8 cellular contexts compared by ENCODE assay signal in genomic region chr2:144516417-144516980, GRCh38. TPM values are rescaled to one million over a fixed set of nuclear protein-coding genes. Genes with fewer than 3 reads are reported as not detected.
DNase-seq lines count a peak whose midpoint lies in the region; TF ChIP-seq lines count a peak whose summit lies in the region.

No MANE protein-coding gene starts in this region.

- H3K4me1 ChIP-seq in muscle layer of duodenum (ENCODE audit: control insufficient read depth in 1 of 2, insufficient read depth in 2 of 2, low read length in 2 of 2) = peaks cover 7 to 19% of the 10 kb centered on the region in 2 donors

- TF ChIP-seq CTCF in GM12865 (IDR thresholded peaks at IDR 0.05; ENCODE audit: insufficient read depth, low read depth, low read length, missing control alignments) = no peak
- TF ChIP-seq CTCF in dorsolateral prefrontal cortex (IDR thresholded peaks at IDR 0.05 in 54 of 56, conservative IDR thresholded peaks at IDR 0.05 in 2 of 56; ENCODE audit: low read depth in 1 of 56, partially characterized antibody in 56 of 56) = no peak

- intact Hi-C loops in dorsolateral prefrontal cortex (cut with DNase I) = loop anchor here (2.0 to 5.0 kb wide), 3 partner anchors 62 to 579 kb away; a partner anchor contains a TSS

- no peaks in the 10 kb centered on the region for H3K9me3 ChIP-seq in muscle layer of duodenum (ENCODE audit: control insufficient read depth in 1 of 2, low read length in 2 of 2)

- H3K4me3 ChIP-seq in GM12865 (ENCODE audit: low read depth, low read length) (peak overlapping the region; percentile 50), dorsolateral prefrontal cortex (peak overlapping the region; percentile 61 to 100 (median 85)), muscle layer of duodenum (ENCODE audit: low read depth in 1 of 2, low read length in 2 of 2) (peak overlapping the region; percentile 66 to 68)

- H3K36me3 ChIP-seq in muscle layer of duodenum (ENCODE audit: control insufficient read depth in 1 of 2, insufficient read depth in 2 of 2, low read length in 2 of 2) = peaks cover 0 to 15% of the 10 kb centered on the region in 2 donors

- DNase-seq in GM12865 (ENCODE audit: low read depth) (no peak), HCEC 1CT (peak; percentile 42), RPMI7951 (ENCODE audit: low read depth) (peak; percentile 44), dorsolateral prefrontal cortex (no peak), putamen (ENCODE audit: low spot score) (no peak), foreskin melanocyte (no peak), NCI-H2081 treated with DMSO at 0.1 percent for 48 hours (lab: John Stamatoyannopoulos, UW) (no peak)

- H3K27ac ChIP-seq in dorsolateral prefrontal cortex (peak overlapping the region; percentile 95 to 100 (median 100)), muscle layer of duodenum (ENCODE audit: low read length) (peak overlapping the region; percentile 97)

- H3K27me3 ChIP-seq in dorsolateral prefrontal cortex = no peaks in the 10 kb centered on the region
- peaks cover 3% of the 10 kb centered on the region for H3K27me3 ChIP-seq in muscle layer of duodenum (ENCODE audit: low read depth, low read length)

RNA-seq across cellular contexts. Expression of gene ZEB2, which starts 3.4 kb away (rescaled TPM):
- total RNA-seq in RPMI7951 (2014; rRNA removed; shearing (Covaris generic)) = 24.0 and 32.3 TPM in 2 replicates
- 100 to 1,000 TPM; 160 to 942 (median 318) TPM for total RNA-seq in dorsolateral prefrontal cortex

Comparison
In these comparisons a context has a peak if more than half of its experiments do, and no peak if none do; other contexts are left out.
1. DNase-seq: peak in HCEC 1CT (single experiment) and RPMI7951 (single experiment); none in GM12865 (single experiment), dorsolateral prefrontal cortex (0 of 10), putamen (single experiment), foreskin melanocyte (single experiment) and NCI-H2081 treated with DMSO at 0.1 percent for 48 hours (single experiment).
2. Peak in every context shown above with its lines, with median percentiles within 50 percentile points of each other: H3K4me3 ChIP-seq.